30 cellular contexts compared by ENCODE assay signal in the genomic region with DNA sequence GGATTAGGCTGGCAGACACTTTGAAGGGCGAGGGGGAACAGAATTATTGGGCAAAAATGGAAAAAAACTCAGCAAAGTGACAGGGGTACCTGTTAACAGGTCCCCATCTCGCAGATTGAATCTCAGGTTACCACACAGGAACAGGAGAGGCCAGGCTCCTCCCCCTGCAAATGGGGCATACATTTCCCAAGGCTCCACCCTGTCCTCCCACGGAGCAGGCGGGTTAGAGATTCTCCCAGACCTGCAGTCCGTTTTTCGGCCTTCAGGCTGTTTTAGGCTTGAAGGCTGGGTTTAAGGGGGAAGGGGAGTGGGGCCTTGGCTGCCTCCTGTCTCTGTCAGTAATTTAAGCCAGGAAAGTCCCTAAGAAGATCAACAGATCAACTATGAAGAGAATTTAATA. TPM values are rescaled to one million over a fixed set of nuclear protein-coding genes. Genes with fewer than 3 reads are reported as not detected.
A peak's percentile ranks its signal among the peaks of the same experiment; 100 is the strongest.
DNase-seq lines count a peak whose midpoint lies in the region; TF ChIP-seq lines count a peak whose summit lies in the region.
"Had no signal": no experiment of that assay in that cellular context is flagged by ENCODE, and none has a peak within 500 bp of the region (broad histone marks: within the 10 kb centered on the region; RNA-seq: fewer than 3 reads in every experiment).

No MANE protein-coding gene starts in this region.

- H3K27ac ChIP-seq in HEK293 (ENCODE audit: extremely low read depth, low read depth, low read length) (no peak overlapping the region), endodermal cell (ENCODE audit: low read depth, low read length) (no peak overlapping the region)
- H3K27ac ChIP-seq: gastrocnemius medialis, lower lobe of right lung, parathyroid adenoma, RWPE1, tibial nerve had no signal

- intact Hi-C loops in Calu3 (cut with micrococcal nuclease; ENCODE audit: unreplicated experiment) = no loop called here
- intact Hi-C loops in activated naive CD4-positive, alpha-beta T cell treated with anti-CD3 and anti-CD28 coated beads for 36 hours (cut with micrococcal nuclease) = no loop called here

- CTCF ChIA-PET in HEK293 (lab: Yijun Ruan, JAX) (no interaction called here), Calu3 (lab: Charles Lee) (no interaction called here)
- CTCF ChIA-PET in activated naive CD4-positive, alpha-beta T cell treated with anti-CD3 and anti-CD28 coated beads for 36 hours (lab: Charles Lee) = no interaction called here

- H3K27me3 Mint-ChIP-seq in endodermal cell (ENCODE audit: insufficient read depth) (no peaks in the 10 kb centered on the region), Calu3 (ENCODE audit: unreplicated experiment) (no peaks in the 10 kb centered on the region)
- no peaks in the 10 kb centered on the region for H3K27me3 Mint-ChIP-seq in activated naive CD4-positive, alpha-beta T cell treated with anti-CD3 and anti-CD28 coated beads for 36 hours (ENCODE audit: low read depth)
- H3K27me3 Mint-ChIP-seq: activated CD4-positive, alpha-beta T cell treated with anti-CD3 and anti-CD28 coated beads for 36 hours; activated naive CD8-positive, alpha-beta T cell treated with anti-CD3 and anti-CD28 coated beads, Interleukin-2, amount 50 U/mL, for 24 hours; activated T-cell treated with anti-CD3 and anti-CD28 coated beads, Interleukin-2, amount 50 U/mL, for 24 hours had no signal

- no TSS peak for BruUV-seq in Calu3 (replicated peaks; lab: Mats Ljungman, UMichigan)

- H3K4me1 Mint-ChIP-seq in endodermal cell = peaks cover 10% of the 10 kb centered on the region
- H3K4me1 Mint-ChIP-seq in Calu3 (ENCODE audit: low read depth, unreplicated experiment) = no peaks in the 10 kb centered on the region
- no peaks in the 10 kb centered on the region for H3K4me1 Mint-ChIP-seq in activated naive CD4-positive, alpha-beta T cell treated with anti-CD3 and anti-CD28 coated beads for 36 hours (ENCODE audit: low read depth)
- H3K4me1 Mint-ChIP-seq: activated CD4-positive, alpha-beta T cell treated with anti-CD3 and anti-CD28 coated beads for 36 hours; activated naive CD8-positive, alpha-beta T cell treated with anti-CD3 and anti-CD28 coated beads, Interleukin-2, amount 50 U/mL, for 24 hours; nephron had no signal

- H3K9ac ChIP-seq in endodermal cell (ENCODE audit: extremely low read depth, low read length, poor library complexity, severe bottlenecking) = no peak overlapping the region
- H3K9ac ChIP-seq: parathyroid adenoma had no signal

- POLR2A ChIA-PET in HEK293 (lab: Yijun Ruan, JAX) = no interaction called here

- TF ChIP-seq CTCF in HEK293 (tag by site-specific recombination; IDR thresholded peaks at IDR 0.05) (no peak), endodermal cell (conservative IDR thresholded peaks at IDR 0.05) (no peak), Calu3 (IDR thresholded peaks at IDR 0.05; ENCODE audit: unreplicated experiment) (no peak), GM10266 (IDR thresholded peaks at IDR 0.05; ENCODE audit: control insufficient read depth, insufficient read depth, low read depth, missing control alignments) (no peak)

- in situ Hi-C loops in ACHN (cut with HindIII; ENCODE audit: low pct_ligation_motif_present, low pct_unique_long_range_greater_than_20kb, low sequenced_read_pairs) = no loop called here

- H3K27ac Mint-ChIP-seq in endodermal cell (no peak overlapping the region), Calu3 (ENCODE audit: unreplicated experiment) (no peak overlapping the region)
- H3K27ac Mint-ChIP-seq in activated naive CD4-positive, alpha-beta T cell treated with anti-CD3 and anti-CD28 coated beads for 36 hours = no peak overlapping the region
- H3K27ac Mint-ChIP-seq: activated CD4-positive, alpha-beta T cell treated with anti-CD3 and anti-CD28 coated beads for 36 hours; activated naive CD8-positive, alpha-beta T cell treated with anti-CD3 and anti-CD28 coated beads, Interleukin-2, amount 50 U/mL, for 24 hours; activated T-cell treated with anti-CD3 and anti-CD28 coated beads, Interleukin-2, amount 50 U/mL, for 24 hours; nephron had no signal

- H3K36me3 Mint-ChIP-seq in endodermal cell (ENCODE audit: low read depth) (peaks cover 14% of the 10 kb centered on the region), Calu3 (ENCODE audit: insufficient read depth, unreplicated experiment) (no peaks in the 10 kb centered on the region)
- H3K36me3 Mint-ChIP-seq in activated naive CD4-positive, alpha-beta T cell treated with anti-CD3 and anti-CD28 coated beads for 36 hours (ENCODE audit: low read depth) = peaks cover 5% of the 10 kb centered on the region

- H3K9me3 ChIP-seq in HEK293 (ENCODE audit: control insufficient read depth, insufficient read depth, low read depth, low read length) (no peaks in the 10 kb centered on the region), endodermal cell (ENCODE audit: control insufficient read depth, low read length) (no peaks in the 10 kb centered on the region)
- H3K9me3 ChIP-seq: gastrocnemius medialis, lower lobe of right lung, tibial nerve had no signal

- DNase-seq in D341Med (ENCODE audit: low spot score) = peak; percentile 45
- peak; percentile 90 for DNase-seq in endodermal cell
- peak; percentile 95 for DNase-seq in islet precursor cell
- DNase-seq in Calu3 = no peak
- no peak for DNase-seq in GM10266 (ENCODE audit: extremely low spot score)
- DNase-seq in activated naive CD4-positive, alpha-beta T cell treated with anti-CD3 and anti-CD28 coated beads for 36 hours = no peak
- no peak for DNase-seq in ACHN
- DNase-seq: activated CD4-positive, alpha-beta T cell treated with anti-CD3 and anti-CD28 coated beads for 36 hours; activated gamma-delta T cell; activated naive CD8-positive, alpha-beta T cell treated with anti-CD3 and anti-CD28 coated beads, Interleukin-2, amount 50 U/mL, for 24 hours; activated T-cell treated with anti-CD3 and anti-CD28 coated beads, Interleukin-2, amount 50 U/mL, for 24 hours; central memory CD4-positive, alpha-beta T cell; DND-41; gastrocnemius medialis; hippocampal formation; KG1; kidney glomerular epithelial cell; lower lobe of right lung; MM.1S; NCI-H2029 treated with DMSO at 0.1 percent for 48 hours; NCI-H774; right cardiac atrium; stimulated activated CD4-positive, alpha-beta T cell treated with anti-CD3 and anti-CD28 coated beads, Interleukin-2, amount 100 ng/mL, for 24 hours; T-helper 1 cell had no signal

- H3K4me3 Mint-ChIP-seq in endodermal cell = no peak overlapping the region
- no peak overlapping the region for H3K4me3 Mint-ChIP-seq in Calu3 (ENCODE audit: low read depth, unreplicated experiment)
- H3K4me3 Mint-ChIP-seq in activated naive CD4-positive, alpha-beta T cell treated with anti-CD3 and anti-CD28 coated beads for 36 hours = no peak overlapping the region
- H3K4me3 Mint-ChIP-seq: activated CD4-positive, alpha-beta T cell treated with anti-CD3 and anti-CD28 coated beads for 36 hours; activated naive CD8-positive, alpha-beta T cell treated with anti-CD3 and anti-CD28 coated beads, Interleukin-2, amount 50 U/mL, for 24 hours; activated T-cell treated with anti-CD3 and anti-CD28 coated beads, Interleukin-2, amount 50 U/mL, for 24 hours; nephron had no signal

- H3K4me3 ChIP-seq in HEK293 (ENCODE audit: low read depth, low read length) (no peak overlapping the region), endodermal cell (ENCODE audit: low read length) (no peak overlapping the region)
- H3K4me3 ChIP-seq: gastrocnemius medialis, GM12878, lower lobe of right lung, tibial nerve had no signal

- no peaks in the 10 kb centered on the region; a peak in 1 of 3 replicates for H3K36me3 ChIP-seq in HEK293 (ENCODE audit: control insufficient read depth in 2 of 2, insufficient read depth in 1 of 2, low read length in 2 of 2)
- no peaks in the 10 kb centered on the region for H3K36me3 ChIP-seq in endodermal cell (ENCODE audit: control insufficient read depth, insufficient read depth, low read length)
- H3K36me3 ChIP-seq: gastrocnemius medialis had no signal

- no peaks in the 10 kb centered on the region for H3K4me1 ChIP-seq in HEK293 (ENCODE audit: control insufficient read depth, insufficient read depth, low read length)
- H3K4me1 ChIP-seq in endodermal cell (ENCODE audit: control insufficient read depth, insufficient read depth, low read length) = no peaks in the 10 kb centered on the region
- H3K4me1 ChIP-seq: gastrocnemius medialis, lower lobe of right lung, parathyroid adenoma, tibial nerve had no signal

- H3K27me3 ChIP-seq in endodermal cell (ENCODE audit: control insufficient read depth, insufficient read depth, low read length, poor library complexity, severe bottlenecking) = no peaks in the 10 kb centered on the region
- H3K27me3 ChIP-seq: gastrocnemius medialis, tibial nerve had no signal

- H3K9me3 Mint-ChIP-seq in endodermal cell (no peaks in the 10 kb centered on the region), Calu3 (ENCODE audit: low read depth, unreplicated experiment) (no peaks in the 10 kb centered on the region)
- H3K9me3 Mint-ChIP-seq in activated naive CD4-positive, alpha-beta T cell treated with anti-CD3 and anti-CD28 coated beads for 36 hours = no peaks in the 10 kb centered on the region
- H3K9me3 Mint-ChIP-seq: activated naive CD8-positive, alpha-beta T cell treated with anti-CD3 and anti-CD28 coated beads, Interleukin-2, amount 50 U/mL, for 24 hours; activated T-cell treated with anti-CD3 and anti-CD28 coated beads, Interleukin-2, amount 50 U/mL, for 24 hours; nephron had no signal

- 52 to 67% methylated on average over 1 to 6 of the region's 6 CpGs for WGBS in endodermal cell (ENCODE audit: insufficient coverage in 1 of 2, insufficient read length in 1 of 2), 2 experiments

TF ChIP-seq in HEK293, 187 proteins besides CTCF, POLR2A, EP300 and RAD21:
- TF ChIP-seq ZNF221 (tag by site-specific recombination; IDR thresholded peaks at IDR 0.05; ENCODE audit: borderline replicate concordance) (no peak), BCL11B (tag by site-specific recombination; IDR thresholded peaks at IDR 0.05; ENCODE audit: low read depth) (no peak), SCRT2 (tag by site-specific recombination; IDR thresholded peaks at IDR 0.05) (0 out of 2 replicates have a peak, but pooled peaks have one; percentile 34), ZNF48 (tag by site-specific recombination; IDR thresholded peaks at IDR 0.05) (no peak), BCL11A (tag by site-specific recombination; IDR thresholded peaks at IDR 0.05; ENCODE audit: low read depth) (no peak)

RNA-seq across cellular contexts. Expression of a gene that starts 42.7 kb away (rescaled TPM):
- total RNA-seq in endodermal cell (1 to 10 TPM; 1.4 TPM), Calu3 (2022) (1.1 and 2.1 TPM in 2 replicates)
- 0.43 TPM for polyA plus RNA-seq in endodermal cell (2013, experiment 1 of 2)
- polyA plus RNA-seq in endodermal cell (2013, experiment 2 of 2) = 0.62 TPM
- total RNA-seq in activated naive CD4-positive, alpha-beta T cell treated with anti-CD3 and anti-CD28 coated beads for 36 hours = 1 to 10 TPM in 1 of 2 experiments, under 1 TPM in 1; 0.91 to 1.0 TPM

Comparison
In these comparisons a context has a peak if more than half of its experiments do, and no peak if none do; other contexts are left out.
1. DNase-seq: peak in D341Med (single experiment), endodermal cell (single experiment) and islet precursor cell (single experiment); none in Calu3 (single experiment), GM10266 (single experiment), activated naive CD4-positive, alpha-beta T cell treated with anti-CD3 and anti-CD28 coated beads for 36 hours (single experiment) and ACHN (single experiment).